In genomic region chr9:127035423-127035822, GRCh38 we compare ENCODE assay signal across 16 cellular contexts.
A peak's percentile ranks its signal among the peaks of the same experiment; 100 is the strongest.
DNase-seq lines count a peak whose midpoint lies in the region; ATAC-seq and TF ChIP-seq lines count a peak whose summit lies in the region.
"Had no signal": no experiment of that assay in that cellular context is flagged by ENCODE, and none has a peak within 500 bp of the region (broad histone marks: within the 10 kb centered on the region; RNA-seq: fewer than 3 reads in every experiment).

No MANE protein-coding gene starts in this region.

- H3K36me3 Mint-ChIP-seq in CD4-positive, alpha-beta T cell (ENCODE audit: low read depth): no peaks in the 10 kb centered on the region
- H3K36me3 Mint-ChIP-seq: natural killer cell treated with Interleukin-12 subunit alpha and Interleukin-12 subunit beta and Interleukin-15 and Interleukin-18, amount 100 ng/mL, for 72 hours had no signal

- 55 to 65% methylated on average over 4 of the region's 4 CpGs for WGBS in testis, 2 donors

- CTCF ChIA-PET in CD4-positive, alpha-beta T cell (lab: Charles Lee): no interaction called here

- no peak for TF ChIP-seq CTCF in ascending aorta (IDR thresholded peaks at IDR 0.05)
- TF ChIP-seq CTCF in testis (IDR thresholded peaks at IDR 0.05): no peak
- TF ChIP-seq CTCF in CD4-positive, alpha-beta T cell (IDR thresholded peaks at IDR 0.05): no peak

- no peak overlapping the region for H3K4me3 Mint-ChIP-seq in CD4-positive, alpha-beta T cell
- H3K4me3 Mint-ChIP-seq: B cell; natural killer cell treated with Interleukin-12 subunit alpha and Interleukin-12 subunit beta and Interleukin-15 and Interleukin-18, amount 100 ng/mL, for 72 hours had no signal

- no peak overlapping the region for H3K27ac Mint-ChIP-seq in CD4-positive, alpha-beta T cell
- H3K27ac Mint-ChIP-seq: B cell; natural killer cell treated with Interleukin-12 subunit alpha and Interleukin-12 subunit beta and Interleukin-15 and Interleukin-18, amount 100 ng/mL, for 72 hours had no signal

- no peak for TF ChIP-seq POLR2A in testis (IDR thresholded peaks at IDR 0.05)

- H3K27ac ChIP-seq in ascending aorta (peak overlapping the region; percentile 55 to 68), testis (no peak overlapping the region), SJCRH30 (no peak overlapping the region)
- no peak overlapping the region for H3K27ac ChIP-seq in CD4-positive, alpha-beta T cell (ENCODE audit: low read depth, low read length)
- H3K27ac ChIP-seq: KMS-11, right lobe of liver, VCaP had no signal

- intact Hi-C loops in ascending aorta (cut with DNase I): no loop called here
- intact Hi-C loops in testis (cut with DNase I; ENCODE audit: low total_unique reads): no loop called here
- intact Hi-C loops in CD4-positive, alpha-beta T cell (cut with DNase I, micrococcal nuclease): no loop called here

- H3K4me1 Mint-ChIP-seq in CD4-positive, alpha-beta T cell (ENCODE audit: low read depth): no peaks in the 10 kb centered on the region
- H3K4me1 Mint-ChIP-seq: B cell had no signal

- H3K9me3 ChIP-seq in ascending aorta (no peaks in the 10 kb centered on the region), testis (no peaks in the 10 kb centered on the region), SJCRH30 (replicated peaks) (no peaks in the 10 kb centered on the region)
- H3K9me3 ChIP-seq in CD4-positive, alpha-beta T cell (ENCODE audit: control insufficient read depth, low read length): no peaks in the 10 kb centered on the region
- H3K9me3 ChIP-seq: right lobe of liver had no signal

- no peaks in the 10 kb centered on the region for H3K36me3 ChIP-seq in ascending aorta
- no peaks in the 10 kb centered on the region for H3K36me3 ChIP-seq in testis (ENCODE audit: low read depth, missing control alignments)
- H3K36me3 ChIP-seq in SJCRH30: no peaks in the 10 kb centered on the region
- H3K36me3 ChIP-seq: right lobe of liver had no signal

- H3K27me3 ChIP-seq in ascending aorta (no peaks in the 10 kb centered on the region), testis (no peaks in the 10 kb centered on the region), SJCRH30 (no peaks in the 10 kb centered on the region)
- no peaks in the 10 kb centered on the region for H3K27me3 ChIP-seq in CD4-positive, alpha-beta T cell (ENCODE audit: control insufficient read depth, insufficient read depth, low read length)
- H3K27me3 ChIP-seq: right lobe of liver had no signal

- no peaks in the 10 kb centered on the region for H3K9me3 Mint-ChIP-seq in CD4-positive, alpha-beta T cell
- H3K9me3 Mint-ChIP-seq: natural killer cell treated with Interleukin-12 subunit alpha and Interleukin-12 subunit beta and Interleukin-15 and Interleukin-18, amount 100 ng/mL, for 72 hours had no signal

- DNase-seq in ascending aorta (ENCODE audit: low spot score in 2 of 2): peak in 1 of 2 donors; percentile 79
- peak; percentile 53 for DNase-seq in fibroblast of the conjunctiva (ENCODE audit: low read depth)
- peak; percentile 71 for DNase-seq in mesenteric fat pad (ENCODE audit: low spot score)
- peak; percentile 62 for DNase-seq in testis
- no peak for DNase-seq in NCI-H1436 (lab: John Stamatoyannopoulos, UW)
- no peak for DNase-seq in NCI-H774 (lab: John Stamatoyannopoulos, UW)
- no peak for DNase-seq in SJCRH30
- DNase-seq in CD4-positive, alpha-beta T cell: no peak
- DNase-seq: NCI-H1436 treated with DMSO at 0.1 percent for 48 hours; PC-3; stimulated activated naive CD4-positive, alpha-beta T cell treated with Interleukin-2 at 50 U/mL for 16 hours had no signal

- H3K27me3 Mint-ChIP-seq in CD4-positive, alpha-beta T cell: no peaks in the 10 kb centered on the region
- H3K27me3 Mint-ChIP-seq: B cell; natural killer cell treated with Interleukin-12 subunit alpha and Interleukin-12 subunit beta and Interleukin-15 and Interleukin-18, amount 100 ng/mL, for 72 hours had no signal

- no peak for ATAC-seq in CD4-positive, alpha-beta T cell (ENCODE audit: poor library complexity)
- ATAC-seq: natural killer cell treated with Interleukin-12 subunit alpha and Interleukin-12 subunit beta and Interleukin-15 and Interleukin-18, amount 100 ng/mL, for 72 hours; PC-3; right lobe of liver had no signal

- H3K4me3 ChIP-seq in ascending aorta (no peak overlapping the region), testis (no peak overlapping the region), SJCRH30 (no peak overlapping the region)
- H3K4me3 ChIP-seq: right lobe of liver had no signal

- H3K4me1 ChIP-seq in ascending aorta (peaks cover 2 to 7% of the 10 kb centered on the region in 2 donors), testis (peaks cover 19% of the 10 kb centered on the region), SJCRH30 (peaks cover 12% of the 10 kb centered on the region)
- H3K4me1 ChIP-seq: right lobe of liver had no signal

- POLR2A ChIA-PET in CD4-positive, alpha-beta T cell (lab: Charles Lee): no interaction called here

Comparison
In these comparisons a context has a peak if more than half of its experiments do, and no peak if none do; other contexts are left out.
1. DNase-seq: peak in fibroblast of the conjunctiva (single experiment), mesenteric fat pad (single experiment) and testis (single experiment); none in NCI-H1436 (single experiment), NCI-H774 (single experiment), SJCRH30 (0 of 2) and CD4-positive, alpha-beta T cell (0 of 10).
2. H3K27ac ChIP-seq: peak in ascending aorta (2 of 2); none in testis (0 of 2), SJCRH30 (single experiment) and CD4-positive, alpha-beta T cell (single experiment).